9 cellular contexts compared by ENCODE assay signal in the genomic region with DNA sequence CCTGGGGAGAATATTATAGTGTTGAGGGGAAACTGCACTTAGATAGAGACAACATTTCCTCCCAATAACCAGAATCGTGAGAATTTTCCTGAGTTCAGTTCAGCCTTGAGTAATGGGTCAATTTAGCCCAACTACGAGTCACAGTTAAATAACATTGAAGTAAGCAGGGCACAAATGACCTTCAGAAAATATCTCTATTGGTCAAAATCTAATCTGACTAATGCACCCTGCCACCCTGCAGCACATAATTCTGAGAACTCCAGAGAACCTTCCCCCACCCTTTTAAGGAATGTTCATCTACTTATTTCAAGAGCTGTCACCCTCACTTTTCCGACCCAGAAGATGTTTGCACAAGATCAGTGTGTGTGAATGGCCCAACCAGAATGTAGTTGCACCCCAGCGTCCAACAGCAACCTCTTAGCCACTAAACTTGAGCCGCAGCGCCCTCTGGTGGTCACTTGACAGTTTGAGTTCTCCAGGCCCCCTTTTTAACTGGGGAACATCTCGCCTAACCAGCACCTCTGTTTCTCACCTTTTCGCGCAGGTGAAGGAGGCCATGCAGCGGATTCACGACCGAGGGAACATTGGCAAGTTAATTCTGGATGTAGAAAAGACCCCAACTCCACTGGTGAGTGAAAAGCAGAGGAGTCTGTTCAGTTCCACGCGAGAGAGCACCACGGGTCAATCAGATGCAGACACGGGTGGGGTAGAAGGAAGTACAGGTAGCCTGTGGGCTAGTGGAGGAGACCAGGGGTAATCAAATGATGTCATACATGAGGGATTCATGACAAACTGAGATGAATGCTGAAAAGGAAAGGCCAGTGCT. TPM values are rescaled to one million over a fixed set of nuclear protein-coding genes. Genes with fewer than 3 reads are reported as not detected.
A peak's percentile ranks its signal among the peaks of the same experiment; 100 is the strongest.
DNase-seq lines count a peak whose midpoint lies in the region; ATAC-seq and TF ChIP-seq lines count a peak whose summit lies in the region.
"Had no signal": no experiment of that assay in that cellular context is flagged by ENCODE, and none has a peak within 500 bp of the region (broad histone marks: within the 10 kb centered on the region; RNA-seq: fewer than 3 reads in every experiment).

No MANE protein-coding gene starts in this region.

- peak; percentile 77 for TF ChIP-seq CTCF in lung (IDR thresholded peaks at IDR 0.05; ENCODE audit: control extremely low read depth, extremely low read depth)

- H3K9me3 ChIP-seq in lung (ENCODE audit: control insufficient read depth in 2 of 2, insufficient read depth in 1 of 2, low read length in 1 of 2): no peaks in the 10 kb centered on the region
- H3K9me3 ChIP-seq: BLaER1 had no signal

- no peak overlapping the region for H3K4me3 ChIP-seq in lung
- H3K4me3 ChIP-seq: BLaER1 had no signal

- ATAC-seq in HG02981 (IDR thresholded peaks at IDR 0.05; ENCODE audit: unreplicated experiment) (peak; percentile 69), lung (ENCODE audit: insufficient read depth, low FRiP score) (peak; percentile 91)

- H3K4me1 ChIP-seq in lung (ENCODE audit: control insufficient read depth in 2 of 2, insufficient read depth in 2 of 2, low read length in 2 of 2): no peaks in the 10 kb centered on the region

- no peaks in the 10 kb centered on the region for H3K36me3 ChIP-seq in lung (ENCODE audit: control insufficient read depth in 2 of 2, insufficient read depth in 2 of 2, low read length in 2 of 2)
- H3K36me3 ChIP-seq: BLaER1 had no signal

- DNase-seq in NCI-H1436 (lab: John Stamatoyannopoulos, UW) (peak; percentile 59), NCI-H1436 treated with DMSO at 0.1 percent for 48 hours (lab: John Stamatoyannopoulos, UW) (no peak), NCI-H2227 (lab: John Stamatoyannopoulos, UW; ENCODE audit: unreplicated experiment) (peak; percentile 77), ecto neural progenitor cell (ENCODE audit: low spot score) (peak; percentile 90), lung (ENCODE audit: low spot score) (peak; percentile 84)
- DNase-seq in activated CD4-positive, alpha-beta T cell treated with anti-CD3 and anti-CD28 coated beads, Interleukin-2, amount 50 U/mL, for 1 hour: peak; percentile 76
- DNase-seq in stimulated activated CD8-positive, alpha-beta memory T cell treated with anti-CD3 and anti-CD28 coated beads, Interleukin-12 subunit alpha, Interleukin-12 subunit beta, amount 100 ng/mL, for 24 hours (ENCODE audit: extremely low read depth): peak; percentile 41

- 29 to 32% methylated on average over 16 of the region's 16 CpGs for WGBS in lung, 2 donors

- H3K27ac ChIP-seq in lung (ENCODE audit: low read depth in 1 of 2, low read length in 1 of 2): no peak overlapping the region
- H3K27ac ChIP-seq: BLaER1 had no signal

- no peaks in the 10 kb centered on the region for H3K27me3 ChIP-seq in lung (ENCODE audit: control insufficient read depth, insufficient read depth)
- H3K27me3 ChIP-seq: BLaER1 had no signal

RNA-seq across cellular contexts. Expression of a gene that starts 50.8 kb away (rescaled TPM):
- not detected for total RNA-seq in lung
- not detected for polyA plus RNA-seq in lung
